In genomic region chr15:98800437-98801233, GRCh38 we compare ENCODE assay signal across 8 cellular contexts.
DNase-seq lines count a peak whose midpoint lies in the region; ATAC-seq and TF ChIP-seq lines count a peak whose summit lies in the region.

No MANE protein-coding gene starts in this region.

- POLR2A ChIA-PET in WTC11 (lab: Charles Lee) = no interaction called here

- H3K9me3 Mint-ChIP-seq in WTC11 = no peaks in the 10 kb centered on the region
- no peaks in the 10 kb centered on the region for H3K9me3 Mint-ChIP-seq in activated CD4-positive, alpha-beta T cell treated with anti-CD3 and anti-CD28 coated beads, Interleukin-2, amount 10 ng/mL, durations not matched to agents 24 days and 14 days

- no peak for TF ChIP-seq CTCF in WTC11 (IDR thresholded peaks at IDR 0.05)

- ATAC-seq in WTC11 (peak; percentile 56), HG03342 (IDR thresholded peaks at IDR 0.05; ENCODE audit: unreplicated experiment) (no peak)

- H3K27me3 Mint-ChIP-seq in WTC11 (ENCODE audit: low read depth) = no peaks in the 10 kb centered on the region
- H3K27me3 Mint-ChIP-seq in activated CD4-positive, alpha-beta T cell treated with anti-CD3 and anti-CD28 coated beads, Interleukin-2, amount 10 ng/mL, durations not matched to agents 24 days and 14 days = no peaks in the 10 kb centered on the region

- peak; percentile 35 for DNase-seq in G401 (ENCODE audit: low spot score)
- peak; percentile 44 for DNase-seq in NCI-H2081 treated with DMSO at 0.1 percent for 48 hours (lab: John Stamatoyannopoulos, UW)
- DNase-seq in WTC11 (ENCODE audit: low spot score) = peak; percentile 55
- peak; percentile 97 for DNase-seq in globus pallidus (ENCODE audit: low spot score)
- peak; percentile 63 for DNase-seq in occipital lobe (lab: John Stamatoyannopoulos, UW)
- no peak for DNase-seq in activated CD4-positive, alpha-beta T cell treated with anti-CD3 and anti-CD28 coated beads, Interleukin-2, amount 10 ng/mL, durations not matched to agents 24 days and 14 days
- no peak for DNase-seq in NK-92 (lab: John Stamatoyannopoulos, UW; ENCODE audit: unreplicated experiment)

- intact Hi-C loops in activated CD4-positive, alpha-beta T cell treated with anti-CD3 and anti-CD28 coated beads, Interleukin-2, amount 10 ng/mL, durations not matched to agents 24 days and 14 days (cut with micrococcal nuclease) = no loop called here

- H3K4me1 Mint-ChIP-seq in WTC11 = peaks cover 88% of the 10 kb centered on the region
- H3K4me1 Mint-ChIP-seq in activated CD4-positive, alpha-beta T cell treated with anti-CD3 and anti-CD28 coated beads, Interleukin-2, amount 10 ng/mL, durations not matched to agents 24 days and 14 days = peaks cover 7% of the 10 kb centered on the region

- CTCF ChIA-PET in WTC11 (lab: Charles Lee) = interaction anchor here (0.6 to 1.6 kb wide), 4 partner anchors 9 to 216 kb away, joined by 3 to 4 read pairs (median 3); no protein-coding TSS in a partner anchor

- H3K4me3 Mint-ChIP-seq in WTC11 = peak overlapping the region; percentile 65
- no peak overlapping the region for H3K4me3 Mint-ChIP-seq in activated CD4-positive, alpha-beta T cell treated with anti-CD3 and anti-CD28 coated beads, Interleukin-2, amount 10 ng/mL, durations not matched to agents 24 days and 14 days

- H3K27ac Mint-ChIP-seq in WTC11 = peak overlapping the region; percentile 98
- H3K27ac Mint-ChIP-seq in activated CD4-positive, alpha-beta T cell treated with anti-CD3 and anti-CD28 coated beads, Interleukin-2, amount 10 ng/mL, durations not matched to agents 24 days and 14 days = no peak overlapping the region

- no peaks in the 10 kb centered on the region for H3K36me3 Mint-ChIP-seq in WTC11
- no peaks in the 10 kb centered on the region for H3K36me3 Mint-ChIP-seq in activated CD4-positive, alpha-beta T cell treated with anti-CD3 and anti-CD28 coated beads, Interleukin-2, amount 10 ng/mL, durations not matched to agents 24 days and 14 days (ENCODE audit: low read depth)

- in situ Hi-C loops in G401 (cut with HindIII; ENCODE audit: low sequenced_read_pairs) = no loop called here

TF ChIP-seq in WTC11, 78 proteins besides CTCF, POLR2A, EP300 and RAD21:
- TF ChIP-seq TEAD1 (CRISPR knock-in tag; IDR thresholded peaks at IDR 0.05) = 0 out of 2 replicates have a peak, but pooled peaks have one; percentile 31
- no peak for TF ChIP-seq EMX1 (CRISPR knock-in tag; IDR thresholded peaks at IDR 0.05)
- TF ChIP-seq ZNF121 (CRISPR knock-in tag; IDR thresholded peaks at IDR 0.05) = no peak

Comparison
In these comparisons a context has a peak if more than half of its experiments do, and no peak if none do; other contexts are left out.
1. DNase-seq: peak in G401 (single experiment), NCI-H2081 treated with DMSO at 0.1 percent for 48 hours (single experiment), WTC11 (single experiment), globus pallidus (single experiment) and occipital lobe (single experiment); none in activated CD4-positive, alpha-beta T cell treated with anti-CD3 and anti-CD28 coated beads, Interleukin-2, amount 10 ng/mL, durations not matched to agents 24 days and 14 days (single experiment) and NK-92 (single experiment).